Comparison of ENCODE assay signal across 13 cellular contexts in the genomic region with DNA sequence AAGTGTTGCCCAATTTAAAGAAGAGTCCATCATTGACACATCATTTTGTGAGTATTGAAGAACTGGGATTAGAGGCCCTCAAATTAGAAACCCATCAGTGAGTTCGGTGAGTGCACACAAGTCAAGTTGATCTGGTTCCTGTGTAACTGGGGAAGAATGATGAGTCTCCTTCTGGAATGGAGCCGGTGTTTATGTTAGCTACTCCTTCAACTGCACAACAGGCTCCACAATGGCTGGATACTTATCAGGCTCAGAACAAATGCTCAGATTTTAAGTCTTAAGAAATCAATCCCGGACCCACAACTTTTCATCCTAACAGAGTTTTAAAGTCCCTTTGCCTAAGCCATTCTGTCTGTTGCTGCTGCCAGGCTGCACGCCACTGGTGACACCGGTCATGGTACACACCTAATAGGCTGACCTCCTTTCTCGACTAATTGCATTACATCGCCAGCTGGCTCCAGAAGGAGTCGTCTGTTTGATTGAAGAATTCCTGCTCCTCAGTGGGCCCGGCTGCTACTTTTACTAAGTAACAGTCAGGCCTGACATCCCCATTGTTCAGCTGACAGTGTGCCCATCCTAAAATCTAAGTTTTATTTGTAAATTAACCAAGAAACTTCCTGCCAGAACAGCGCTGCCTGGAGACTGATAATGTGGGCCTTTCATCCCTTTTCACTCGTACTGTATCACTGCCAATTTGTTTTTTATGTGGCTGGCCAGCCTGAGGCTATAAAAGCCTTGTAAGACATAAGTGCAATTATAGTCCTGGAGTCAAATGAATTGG.
DNase-seq lines count a peak whose midpoint lies in the region; TF ChIP-seq lines count a peak whose summit lies in the region.
"Had no signal": no experiment of that assay in that cellular context is flagged by ENCODE, and none has a peak within 500 bp of the region (broad histone marks: within the 10 kb centered on the region; RNA-seq: fewer than 3 reads in every experiment).

No MANE protein-coding gene starts in this region.

- no peaks in the 10 kb centered on the region for H3K27me3 ChIP-seq in testis

- no peak overlapping the region for H3K4me3 ChIP-seq in fibroblast of mammary gland (ENCODE audit: control insufficient read depth, low read depth, low read length)
- H3K4me3 ChIP-seq in testis: no peak overlapping the region

- intact Hi-C loops in testis (cut with DNase I; ENCODE audit: low total_unique reads): no loop called here

- H3K27ac ChIP-seq in testis: no peak overlapping the region
- H3K27ac ChIP-seq: HL-60 had no signal

- H3K4me1 ChIP-seq in testis: no peaks in the 10 kb centered on the region

- H3K4me3 Mint-ChIP-seq in progenitor cell of endocrine pancreas (ENCODE audit: low read depth): no peak overlapping the region
- H3K4me3 Mint-ChIP-seq: naive thymus-derived CD8-positive, alpha-beta T cell had no signal

- no peaks in the 10 kb centered on the region for H3K9me3 Mint-ChIP-seq in progenitor cell of endocrine pancreas (ENCODE audit: low read depth)
- H3K9me3 Mint-ChIP-seq: naive thymus-derived CD8-positive, alpha-beta T cell had no signal

- H3K36me3 ChIP-seq in testis (ENCODE audit: low read depth, missing control alignments): no peaks in the 10 kb centered on the region

- peak; percentile 21 for DNase-seq in NCI-H1436 (lab: John Stamatoyannopoulos, UW)
- DNase-seq in NCI-H1436 treated with DMSO at 0.1 percent for 48 hours (lab: John Stamatoyannopoulos, UW): no peak
- DNase-seq in NCI-H82 (lab: John Stamatoyannopoulos, UW): peak; percentile 98
- DNase-seq in fibroblast of mammary gland (ENCODE audit: low read depth): peak; percentile 12
- no peak for DNase-seq in progenitor cell of endocrine pancreas (ENCODE audit: low spot score, unreplicated experiment)
- DNase-seq in mesenteric fat pad (ENCODE audit: low spot score): no peak
- DNase-seq in DMS53 treated with DMSO at 0.1 percent for 48 hours (lab: John Stamatoyannopoulos, UW; ENCODE audit: unreplicated experiment): no peak
- no peak for DNase-seq in testis
- DNase-seq: activated CD4-positive, CD25-positive, alpha-beta regulatory T cell; activated naive CD4-positive, alpha-beta T cell treated with Interleukin-2 at 50 U/mL for 16 hours; effector CD4-positive, alpha-beta T cell; naive thymus-derived CD8-positive, alpha-beta T cell had no signal

- TF ChIP-seq CTCF in fibroblast of mammary gland (conservative IDR thresholded peaks at IDR 0.05; ENCODE audit: control insufficient read depth, insufficient read depth, low read depth, low read length) (no peak), progenitor cell of endocrine pancreas (IDR thresholded peaks at IDR 0.05; ENCODE audit: unreplicated experiment) (no peak), testis (IDR thresholded peaks at IDR 0.05) (no peak)

- peaks cover 34% of the 10 kb centered on the region for H3K36me3 Mint-ChIP-seq in progenitor cell of endocrine pancreas (ENCODE audit: insufficient read depth)

- TF ChIP-seq POLR2A in testis (IDR thresholded peaks at IDR 0.05): no peak

- no peaks in the 10 kb centered on the region for H3K9me3 ChIP-seq in testis

- 58 to 68% methylated on average over 10 to 11 of the region's 11 CpGs for WGBS in testis, 2 donors

- no peaks in the 10 kb centered on the region for H3K27me3 Mint-ChIP-seq in progenitor cell of endocrine pancreas
- H3K27me3 Mint-ChIP-seq: naive thymus-derived CD8-positive, alpha-beta T cell had no signal

- H3K4me1 Mint-ChIP-seq in progenitor cell of endocrine pancreas (ENCODE audit: low read depth): peaks cover 29% of the 10 kb centered on the region

- peak overlapping the region; percentile 61 for H3K27ac Mint-ChIP-seq in progenitor cell of endocrine pancreas
- H3K27ac Mint-ChIP-seq: naive thymus-derived CD8-positive, alpha-beta T cell had no signal

Comparison
In these comparisons a context has a peak if more than half of its experiments do, and no peak if none do; other contexts are left out.
1. DNase-seq: peak in NCI-H1436 (single experiment), NCI-H82 (single experiment) and fibroblast of mammary gland (single experiment); none in NCI-H1436 treated with DMSO at 0.1 percent for 48 hours (single experiment), progenitor cell of endocrine pancreas (single experiment), mesenteric fat pad (single experiment), DMS53 treated with DMSO at 0.1 percent for 48 hours (single experiment) and testis (single experiment).